Comparison of ENCODE assay signal across 16 cellular contexts in the genomic region with DNA sequence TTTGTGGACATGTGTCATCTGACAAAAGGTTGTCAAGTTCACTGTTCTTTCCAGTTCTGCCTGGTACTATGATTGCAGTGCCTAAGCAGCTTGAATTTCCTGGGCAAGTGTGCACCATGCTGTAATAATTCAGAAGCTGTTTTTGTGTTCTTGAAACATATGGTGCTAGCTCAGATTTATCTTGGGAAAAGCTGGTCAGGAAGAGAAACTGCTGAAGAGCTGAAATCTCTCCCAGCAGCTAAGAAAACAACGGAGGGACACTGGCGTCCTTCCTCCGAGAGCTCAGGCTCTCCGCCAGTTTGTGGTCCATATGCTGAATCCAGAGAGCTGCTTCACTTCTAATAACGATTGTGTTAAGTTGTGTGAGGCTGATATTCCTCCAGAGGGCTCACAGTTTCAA.
"Had no signal": no experiment of that assay in that cellular context is flagged by ENCODE, and none has a peak within 500 bp of the region (broad histone marks: within the 10 kb centered on the region; RNA-seq: fewer than 3 reads in every experiment).

No MANE protein-coding gene starts in this region.

- H3K36me3 Mint-ChIP-seq: activated naive CD4-positive, alpha-beta T cell treated with anti-CD3 and anti-CD28 coated beads, Interleukin-2, amount 50 U/mL, for 24 hours; naive B cell; stimulated activated effector memory CD8-positive, alpha-beta T cell treated with anti-CD3 and anti-CD28 coated beads, Interleukin-12 subunit alpha, Interleukin-12 subunit beta, amount 100 ng/mL, for 72 hours had no signal

- H3K27ac Mint-ChIP-seq: activated naive CD4-positive, alpha-beta T cell treated with anti-CD3 and anti-CD28 coated beads, Interleukin-2, amount 50 U/mL, for 24 hours; activated T-cell treated with anti-CD3 and anti-CD28 coated beads, Interleukin-2, amount 50 U/mL, for 72 hours; naive B cell; stimulated activated effector memory CD8-positive, alpha-beta T cell treated with anti-CD3 and anti-CD28 coated beads, Interleukin-12 subunit alpha, Interleukin-12 subunit beta, amount 100 ng/mL, for 72 hours; T-helper 1 cell treated with Interleukin-12 subunit alpha and Interleukin-12 subunit beta and Interleukin-4 antibody, amounts not matched to agents 30 μg/mL and 1 μg/mL, for 36 hours had no signal

- DNase-seq: activated CD4-positive, alpha-beta T cell treated with anti-CD3 and anti-CD28 coated beads, Interleukin-2, amount 50 U/mL, for 4 hours; activated gamma-delta T cell; activated T-cell treated with anti-CD3 and anti-CD28 coated beads, Interleukin-2, amount 50 U/mL, for 72 hours; effector memory CD4-positive, alpha-beta T cell; heart left ventricle; left ventricle myocardium inferior; mammary epithelial cell; mucosa of descending colon; naive B cell; sigmoid colon; stimulated activated CD4-positive, alpha-beta T cell treated with anti-CD3 and anti-CD28 coated beads, Interleukin-4, amount 100 ng/mL, for 24 hours had no signal

- H3K4me1 Mint-ChIP-seq: activated naive CD4-positive, alpha-beta T cell treated with anti-CD3 and anti-CD28 coated beads, Interleukin-2, amount 50 U/mL, for 24 hours; naive B cell; neural crest cell; stimulated activated effector memory CD8-positive, alpha-beta T cell treated with anti-CD3 and anti-CD28 coated beads, Interleukin-12 subunit alpha, Interleukin-12 subunit beta, amount 100 ng/mL, for 72 hours had no signal

- ATAC-seq: activated T-cell treated with anti-CD3 and anti-CD28 coated beads, Interleukin-2, amount 50 U/mL, for 72 hours; gastroesophageal sphincter; heart left ventricle; stimulated activated effector memory CD8-positive, alpha-beta T cell treated with anti-CD3 and anti-CD28 coated beads, Interleukin-12 subunit alpha, Interleukin-12 subunit beta, amount 100 ng/mL, for 72 hours had no signal

- H3K9me3 Mint-ChIP-seq: activated naive CD4-positive, alpha-beta T cell treated with anti-CD3 and anti-CD28 coated beads, Interleukin-2, amount 50 U/mL, for 24 hours had no signal

- H3K27me3 Mint-ChIP-seq: activated naive CD4-positive, alpha-beta T cell treated with anti-CD3 and anti-CD28 coated beads, Interleukin-2, amount 50 U/mL, for 24 hours; naive B cell had no signal

- H3K4me3 Mint-ChIP-seq: activated naive CD4-positive, alpha-beta T cell treated with anti-CD3 and anti-CD28 coated beads, Interleukin-2, amount 50 U/mL, for 24 hours; activated T-cell treated with anti-CD3 and anti-CD28 coated beads, Interleukin-2, amount 50 U/mL, for 72 hours; naive B cell; neural crest cell; stimulated activated effector memory CD8-positive, alpha-beta T cell treated with anti-CD3 and anti-CD28 coated beads, Interleukin-12 subunit alpha, Interleukin-12 subunit beta, amount 100 ng/mL, for 72 hours; T-helper 1 cell treated with Interleukin-12 subunit alpha and Interleukin-12 subunit beta and Interleukin-4 antibody, amounts not matched to agents 30 μg/mL and 1 μg/mL, for 36 hours had no signal
